9 cellular contexts compared by ENCODE assay signal in genomic region chr10:119496282-119496681, GRCh38. TPM values are rescaled to one million over a fixed set of nuclear protein-coding genes. Genes with fewer than 3 reads are reported as not detected.
A peak's percentile ranks its signal among the peaks of the same experiment; 100 is the strongest.
DNase-seq lines count a peak whose midpoint lies in the region; ATAC-seq, FAIRE-seq and TF ChIP-seq lines count a peak whose summit lies in the region.
"Had no signal": no experiment of that assay in that cellular context is flagged by ENCODE, and none has a peak within 500 bp of the region (broad histone marks: within the 10 kb centered on the region; RNA-seq: fewer than 3 reads in every experiment).

No MANE protein-coding gene starts in this region.

- H3K27me3 ChIP-seq in BE2C, result no peaks in the 10 kb centered on the region
- H3K27me3 ChIP-seq: Peyer's patch had no signal

- DNase-seq in GM12891 (ENCODE audit: insufficient read length, low spot score) (no peak), foreskin melanocyte (peak; percentile 79), SIG-M5 treated with dmso at 0.1 percent for 504 hours (lab: John Stamatoyannopoulos, UW; ENCODE audit: unreplicated experiment) (no peak), BE2C (no peak), iPS-NIHi11 (ENCODE audit: low spot score) (no peak), SW 1271 (lab: John Stamatoyannopoulos, UW) (no peak)

- TF ChIP-seq CTCF in BE2C (IDR thresholded peaks at IDR 0.05; ENCODE audit: low read depth, low read length), result no peak

- H3K4me1 ChIP-seq in BE2C, result no peaks in the 10 kb centered on the region

- H3K9me3 ChIP-seq in BE2C, result no peaks in the 10 kb centered on the region
- H3K9me3 ChIP-seq: Peyer's patch had no signal

- FAIRE-seq in GM12891 (lab: Jason Lieb, UNC), result peak; percentile 86

- H3K36me3 ChIP-seq in BE2C, result no peaks in the 10 kb centered on the region

- TF ChIP-seq POLR2A in GM12891 (IDR thresholded peaks at IDR 0.05; ENCODE audit: low read depth, low read length), result no peak

- peak; percentile 96 for ATAC-seq in GM21447 (IDR thresholded peaks at IDR 0.05; ENCODE audit: unreplicated experiment)
- ATAC-seq in HG03521 (IDR thresholded peaks at IDR 0.05; ENCODE audit: unreplicated experiment), result peak; percentile 74

- no peak overlapping the region for H3K4me3 ChIP-seq in BE2C (ENCODE audit: low read depth, low read length)
- H3K4me3 ChIP-seq: Peyer's patch had no signal

TF ChIP-seq in GM12891, 5 proteins besides CTCF, POLR2A, EP300 and RAD21:
- TF ChIP-seq SPI1 (IDR thresholded peaks at IDR 0.05; ENCODE audit: low read depth, low read length) (no peak), TAF1 (IDR thresholded peaks at IDR 0.05; ENCODE audit: low read depth, low read length) (no peak), PAX5 (IDR thresholded peaks at IDR 0.05; ENCODE audit: insufficient read depth, low read length, severe bottlenecking) (no peak), POLR2AphosphoS5 (IDR thresholded peaks at IDR 0.05; ENCODE audit: low read depth, low read length) (no peak), POU2F2 (IDR thresholded peaks at IDR 0.05; ENCODE audit: low read depth, low read length) (peak; percentile 75; the same call in 1 of the 2 replicates)

RNA-seq across cellular contexts. Expression of gene RGS10, which starts 46.2 kb away (rescaled TPM):
- 293 TPM for polyA plus RNA-seq in GM12891 (2012; ENCODE audit: low read depth, missing spikeins)
- polyA plus RNA-seq in BE2C (2012; ENCODE audit: insufficient read depth, insufficient read length, low read depth), result 6.8 TPM
